Comparison of ENCODE assay signal across 21 cellular contexts in genomic region chr17:17587614-17588336, GRCh38. TPM values are rescaled to one million over a fixed set of nuclear protein-coding genes. Genes with fewer than 3 reads are reported as not detected.
DNase-seq lines count a peak whose midpoint lies in the region; ATAC-seq, FAIRE-seq and TF ChIP-seq lines count a peak whose summit lies in the region.
"Had no signal": no experiment of that assay in that cellular context is flagged by ENCODE, and none has a peak within 500 bp of the region (broad histone marks: within the 10 kb centered on the region; RNA-seq: fewer than 3 reads in every experiment).

No MANE protein-coding gene starts in this region.

- TF ChIP-seq EP300 in tibial nerve (IDR thresholded peaks at IDR 0.05): no peak

- no peak for ATAC-seq in CD4-positive, alpha-beta T cell (ENCODE audit: poor library complexity)
- no peak for ATAC-seq in activated CD4-positive, CD25-positive, alpha-beta regulatory T cell treated with anti-CD3 and anti-CD28 coated beads, Interleukin-2, amount 50 U/mL, for 24 hours
- ATAC-seq: activated CD8-positive, alpha-beta memory T cell treated with anti-CD3 and anti-CD28 coated beads, Interleukin-2, amount 10 ng/mL, durations not matched to agents 7 days and 5 days; activated naive CD4-positive, alpha-beta T cell treated with anti-CD3 and anti-CD28 coated beads, Interleukin-2, amount 50 U/mL, for 72 hours; HCT116; left lobe of liver; natural killer cell treated with Interleukin-12 subunit alpha and Interleukin-12 subunit beta and Interleukin-15 and Interleukin-18, amount 100 ng/mL, for 72 hours had no signal

- no peak overlapping the region for H3K4ac ChIP-seq in mesenchymal stem cell (ENCODE audit: low read depth in 1 of 2, low read length in 2 of 2)

- intact Hi-C loops in CD4-positive, alpha-beta T cell (cut with DNase I, micrococcal nuclease): no loop called here
- intact Hi-C loops in CD4-positive, alpha-beta memory T cell (cut with micrococcal nuclease): no loop called here

- H3K27me3 ChIP-seq in CD4-positive, alpha-beta T cell (ENCODE audit: control insufficient read depth, insufficient read depth, low read length): no peaks in the 10 kb centered on the region
- H3K27me3 ChIP-seq in mesenchymal stem cell (ENCODE audit: control insufficient read depth in 1 of 2, insufficient read depth in 1 of 2, low read length in 2 of 2) (no peaks in the 10 kb centered on the region), tibial nerve (no peaks in the 10 kb centered on the region)
- no peaks in the 10 kb centered on the region for H3K27me3 ChIP-seq in CD4-positive, alpha-beta memory T cell (ENCODE audit: insufficient read depth, low read length)

- DNase-seq in CD4-positive, alpha-beta T cell: no peak
- DNase-seq in mesenchymal stem cell (no peak), tibial nerve (ENCODE audit: low spot score in 2 of 2) (no peak), dedifferentiated amniotic fluid mesenchymal stem cell (ENCODE audit: extremely low spot score) (no peak), HTR-8/SVneo (ENCODE audit: insufficient read length, low spot score) (no peak)
- DNase-seq in CD4-positive, alpha-beta memory T cell: no peak
- DNase-seq: activated CD4-positive, alpha-beta T cell treated with anti-CD3 and anti-CD28 coated beads, Interleukin-2, amount 10 ng/mL, durations not matched to agents 7 days and 5 days; activated CD8-positive, alpha-beta memory T cell treated with anti-CD3 and anti-CD28 coated beads, Interleukin-2, amount 10 ng/mL, durations not matched to agents 7 days and 5 days; CD4-positive, CD25-positive, alpha-beta regulatory T cell; effector memory CD4-positive, alpha-beta T cell; MV-4-11; NCI-H524 had no signal

- H4K91ac ChIP-seq in mesenchymal stem cell (ENCODE audit: low read length): no peak overlapping the region

- H3K27ac Mint-ChIP-seq in CD4-positive, alpha-beta T cell: no peak overlapping the region
- H3K27ac Mint-ChIP-seq in CD4-positive, alpha-beta memory T cell: peak overlapping the region in 1 of 7 donors; percentile 37
- H3K27ac Mint-ChIP-seq: activated CD4-positive, alpha-beta T cell treated with anti-CD3 and anti-CD28 coated beads, Interleukin-2, amount 10 ng/mL, durations not matched to agents 7 days and 5 days; activated CD8-positive, alpha-beta memory T cell treated with anti-CD3 and anti-CD28 coated beads, Interleukin-2, amount 10 ng/mL, durations not matched to agents 7 days and 5 days; activated naive CD4-positive, alpha-beta T cell treated with anti-CD3 and anti-CD28 coated beads, Interleukin-2, amount 50 U/mL, for 72 hours; natural killer cell treated with Interleukin-12 subunit alpha and Interleukin-12 subunit beta and Interleukin-15 and Interleukin-18, amount 100 ng/mL, for 72 hours had no signal

- H2BK120ac ChIP-seq in mesenchymal stem cell (ENCODE audit: low read depth, low read length): no peak overlapping the region

- H2AFZ ChIP-seq in mesenchymal stem cell (ENCODE audit: low read depth, low read length): no peak overlapping the region

- TF ChIP-seq CTCF in CD4-positive, alpha-beta T cell (IDR thresholded peaks at IDR 0.05): no peak
- TF ChIP-seq CTCF in tibial nerve (IDR thresholded peaks at IDR 0.05): no peak

- 93% methylated on average over 8 of the region's 10 CpGs for WGBS in mesenchymal stem cell
- 68 to 69% methylated on average over 10 of the region's 10 CpGs for WGBS in tibial nerve, 2 donors

- peaks cover 21% of the 10 kb centered on the region for H3K4me1 Mint-ChIP-seq in CD4-positive, alpha-beta T cell (ENCODE audit: low read depth)
- peaks cover 11 to 29% (median 16%) of the 10 kb centered on the region in 4 donors for H3K4me1 Mint-ChIP-seq in CD4-positive, alpha-beta memory T cell

- H2BK12ac ChIP-seq in mesenchymal stem cell (ENCODE audit: low read length in 2 of 2): no peak overlapping the region

- POLR2A ChIA-PET in CD4-positive, alpha-beta T cell (lab: Charles Lee): no interaction called here
- POLR2A ChIA-PET in CD4-positive, alpha-beta memory T cell (lab: Charles Lee; ENCODE audit: partially characterized antibody): interaction anchor here (0.7 kb wide), 1 partner anchor 322 kb away, joined by 3 read pairs; no protein-coding TSS in a partner anchor

- no peak overlapping the region for H2AK5ac ChIP-seq in mesenchymal stem cell (ENCODE audit: low read length, severe bottlenecking)

- FAIRE-seq in endometrium (lab: Jason Lieb, UNC) (peak; percentile 48), HTR-8/SVneo (lab: Jason Lieb, UNC) (no peak)
- FAIRE-seq: RCC 7860 had no signal

- peak overlapping the region; percentile 25 for H3K9ac ChIP-seq in mesenchymal stem cell (ENCODE audit: low read length)
- H3K9ac ChIP-seq: KMS-11 had no signal

- peaks cover 4% of the 10 kb centered on the region for H3K36me3 Mint-ChIP-seq in CD4-positive, alpha-beta T cell (ENCODE audit: low read depth)
- peaks cover 0 to 6% of the 10 kb centered on the region in 2 donors for H3K36me3 Mint-ChIP-seq in CD4-positive, alpha-beta memory T cell
- H3K36me3 Mint-ChIP-seq: activated CD8-positive, alpha-beta memory T cell treated with anti-CD3 and anti-CD28 coated beads, Interleukin-2, amount 10 ng/mL, durations not matched to agents 7 days and 5 days; CD4-positive, CD25-positive, alpha-beta regulatory T cell; natural killer cell treated with Interleukin-12 subunit alpha and Interleukin-12 subunit beta and Interleukin-15 and Interleukin-18, amount 100 ng/mL, for 72 hours had no signal

- H2BK15ac ChIP-seq in mesenchymal stem cell (ENCODE audit: low read depth, poor library complexity, severe bottlenecking): no peak overlapping the region

- no peak overlapping the region for H3K4me2 ChIP-seq in mesenchymal stem cell (ENCODE audit: low read length, poor library complexity, severe bottlenecking)
- H3K4me2 ChIP-seq: KMS-11 had no signal

- no peak overlapping the region for H3K14ac ChIP-seq in mesenchymal stem cell (ENCODE audit: low read length in 2 of 2)

- H3K36me3 ChIP-seq in mesenchymal stem cell (ENCODE audit: control insufficient read depth in 1 of 2, insufficient read depth in 2 of 2, low read depth in 1 of 2, low read length in 2 of 2) (no peaks in the 10 kb centered on the region), tibial nerve (no peaks in the 10 kb centered on the region)
- H3K36me3 ChIP-seq in CD4-positive, alpha-beta memory T cell (ENCODE audit: insufficient read depth, low read length): no peaks in the 10 kb centered on the region
- H3K36me3 ChIP-seq: thoracic aorta had no signal

- no peak overlapping the region for H3K23ac ChIP-seq in mesenchymal stem cell (ENCODE audit: low read length in 2 of 2)

- H3K27ac ChIP-seq in CD4-positive, alpha-beta T cell (ENCODE audit: low read depth, low read length): no peak overlapping the region
- peak overlapping the region; percentile 3 for H3K27ac ChIP-seq in mesenchymal stem cell (ENCODE audit: low read length, poor library complexity, severe bottlenecking)
- peak overlapping the region in 3 of 4 donors; percentile 13 to 81 (median 69) for H3K27ac ChIP-seq in tibial nerve
- H3K27ac ChIP-seq in CD4-positive, alpha-beta memory T cell (ENCODE audit: low read depth, low read length): no peak overlapping the region
- H3K27ac ChIP-seq: KMS-11, thoracic aorta had no signal

- H4K8ac ChIP-seq in mesenchymal stem cell (ENCODE audit: low read length): no peak overlapping the region

- no peak overlapping the region for H2BK5ac ChIP-seq in mesenchymal stem cell (ENCODE audit: low read depth, low read length, poor library complexity, severe bottlenecking)

- TF ChIP-seq POLR2A in tibial nerve (IDR thresholded peaks at IDR 0.05): no peak

- H3K4me3 ChIP-seq in mesenchymal stem cell (ENCODE audit: insufficient read depth in 1 of 2, low read depth in 1 of 2, low read length in 2 of 2): no peak overlapping the region
- no peak overlapping the region for H3K4me3 ChIP-seq in tibial nerve
- no peak overlapping the region for H3K4me3 ChIP-seq in CD4-positive, alpha-beta memory T cell (ENCODE audit: low read length in 2 of 2)
- H3K4me3 ChIP-seq: thoracic aorta had no signal

- H3K9me3 ChIP-seq in CD4-positive, alpha-beta T cell (ENCODE audit: control insufficient read depth, low read length): no peaks in the 10 kb centered on the region
- no peaks in the 10 kb centered on the region for H3K9me3 ChIP-seq in mesenchymal stem cell (ENCODE audit: control insufficient read depth, low read length)
- H3K9me3 ChIP-seq in tibial nerve: no peaks in the 10 kb centered on the region
- H3K9me3 ChIP-seq in CD4-positive, alpha-beta memory T cell (ENCODE audit: control insufficient read depth in 1 of 2, low read length in 2 of 2): no peaks in the 10 kb centered on the region
- H3K9me3 ChIP-seq: thoracic aorta had no signal

- H3K9me3 Mint-ChIP-seq in CD4-positive, alpha-beta T cell: no peaks in the 10 kb centered on the region
- H3K9me3 Mint-ChIP-seq in CD4-positive, alpha-beta memory T cell: no peaks in the 10 kb centered on the region
- H3K9me3 Mint-ChIP-seq: activated CD4-positive, alpha-beta T cell treated with anti-CD3 and anti-CD28 coated beads, Interleukin-2, amount 10 ng/mL, durations not matched to agents 7 days and 5 days; activated naive CD4-positive, alpha-beta T cell treated with anti-CD3 and anti-CD28 coated beads, Interleukin-2, amount 50 U/mL, for 72 hours; CD4-positive, CD25-positive, alpha-beta regulatory T cell; natural killer cell treated with Interleukin-12 subunit alpha and Interleukin-12 subunit beta and Interleukin-15 and Interleukin-18, amount 100 ng/mL, for 72 hours had no signal

- peak overlapping the region; percentile 44 for H3K4me3 Mint-ChIP-seq in CD4-positive, alpha-beta T cell
- H3K4me3 Mint-ChIP-seq in CD4-positive, alpha-beta memory T cell: peak overlapping the region in 1 of 8 donors; percentile 20
- H3K4me3 Mint-ChIP-seq: activated CD4-positive, alpha-beta T cell treated with anti-CD3 and anti-CD28 coated beads, Interleukin-2, amount 10 ng/mL, durations not matched to agents 7 days and 5 days; activated CD8-positive, alpha-beta memory T cell treated with anti-CD3 and anti-CD28 coated beads, Interleukin-2, amount 10 ng/mL, durations not matched to agents 7 days and 5 days; natural killer cell treated with Interleukin-12 subunit alpha and Interleukin-12 subunit beta and Interleukin-15 and Interleukin-18, amount 100 ng/mL, for 72 hours had no signal

- CTCF ChIA-PET in CD4-positive, alpha-beta T cell (lab: Charles Lee): no interaction called here
- CTCF ChIA-PET in CD4-positive, alpha-beta memory T cell (lab: Charles Lee; ENCODE audit: partially characterized antibody): interaction anchor here (1.7 kb wide), 1 partner anchor 91 kb away, joined by 5 read pairs; no protein-coding TSS in a partner anchor

- H3K79me1 ChIP-seq in mesenchymal stem cell (replicated peaks; ENCODE audit: low read length, poor library complexity, severe bottlenecking): peaks cover 38% of the 10 kb centered on the region

- no peaks in the 10 kb centered on the region for H3K27me3 Mint-ChIP-seq in CD4-positive, alpha-beta T cell
- no peaks in the 10 kb centered on the region for H3K27me3 Mint-ChIP-seq in CD4-positive, alpha-beta memory T cell
- H3K27me3 Mint-ChIP-seq: activated CD4-positive, alpha-beta T cell treated with anti-CD3 and anti-CD28 coated beads, Interleukin-2, amount 10 ng/mL, durations not matched to agents 7 days and 5 days; activated CD8-positive, alpha-beta memory T cell treated with anti-CD3 and anti-CD28 coated beads, Interleukin-2, amount 10 ng/mL, durations not matched to agents 7 days and 5 days; CD4-positive, CD25-positive, alpha-beta regulatory T cell; natural killer cell treated with Interleukin-12 subunit alpha and Interleukin-12 subunit beta and Interleukin-15 and Interleukin-18, amount 100 ng/mL, for 72 hours had no signal

- H3K18ac ChIP-seq in mesenchymal stem cell (ENCODE audit: low read depth in 1 of 2, low read length in 2 of 2): no peak overlapping the region

- H3K4me1 ChIP-seq in mesenchymal stem cell (ENCODE audit: control insufficient read depth, insufficient read depth, low read depth, low read length) (peaks cover 21% of the 10 kb centered on the region), tibial nerve (peaks cover 0 to 51% (median 15%) of the 10 kb centered on the region in 4 donors)
- peaks cover 17% of the 10 kb centered on the region for H3K4me1 ChIP-seq in CD4-positive, alpha-beta memory T cell (ENCODE audit: insufficient read depth, low read length)

RNA-seq across cellular contexts. Expression of gene PEMT, which starts 3.7 kb away (rescaled TPM):
- total RNA-seq in CD4-positive, alpha-beta T cell: 10 to 100 TPM; 11.4 to 12.0 TPM
- polyA plus RNA-seq in mesenchymal stem cell (2013, experiment 1 of 2): 19.1 TPM
- polyA plus RNA-seq in mesenchymal stem cell (2013, experiment 2 of 2): 20.6 TPM
- total RNA-seq in tibial nerve: 10 to 100 TPM; 29.5 to 80.8 (median 58.8) TPM
- 10 to 100 TPM; 11.6 to 13.8 TPM for total RNA-seq in CD4-positive, alpha-beta memory T cell
- 10 to 100 TPM; 25.2 to 39.0 TPM for polyA plus RNA-seq in CD4-positive, alpha-beta memory T cell

Comparison
In these comparisons a context has a peak if more than half of its experiments do, and no peak if none do; other contexts are left out.
1. H3K27ac ChIP-seq: peak in mesenchymal stem cell (single experiment) and tibial nerve (3 of 4); none in CD4-positive, alpha-beta T cell (single experiment) and CD4-positive, alpha-beta memory T cell (single experiment).